21 cellular contexts compared by ENCODE assay signal in genomic region chr2:232361646-232362045, GRCh38. TPM values are rescaled to one million over a fixed set of nuclear protein-coding genes. Genes with fewer than 3 reads are reported as not detected.
DNase-seq lines count a peak whose midpoint lies in the region; ATAC-seq and TF ChIP-seq lines count a peak whose summit lies in the region.
"Had no signal": no experiment of that assay in that cellular context is flagged by ENCODE, and none has a peak within 500 bp of the region (broad histone marks: within the 10 kb centered on the region; RNA-seq: fewer than 3 reads in every experiment).

No MANE protein-coding gene starts in this region.

- no peak overlapping the region for H3K4me2 ChIP-seq in H9 (ENCODE audit: insufficient read depth, insufficient read length, low read length)
- H3K4me2 ChIP-seq: PC-9 had no signal

- no peaks in the 10 kb centered on the region for H3K36me3 Mint-ChIP-seq in activated naive CD8-positive, alpha-beta T cell treated with anti-CD3 and anti-CD28 coated beads, Interleukin-2, amount 10 ng/mL, durations not matched to agents 7 days and 5 days
- H3K36me3 Mint-ChIP-seq in activated naive CD8-positive, alpha-beta T cell treated with anti-CD3 and anti-CD28 coated beads, Interleukin-2, amount 50 U/mL, for 24 hours (ENCODE audit: low read depth): no peaks in the 10 kb centered on the region
- H3K36me3 Mint-ChIP-seq in HFFc6 (ENCODE audit: low read depth) (no peaks in the 10 kb centered on the region; the same call in 1 of the 2 replicates), WTC11 (no peaks in the 10 kb centered on the region), H9 (ENCODE audit: insufficient read depth in 1 of 3, low read depth in 3 of 3) (peaks cover 2 to 6% (median 2%) of the 10 kb centered on the region in 3 experiments; a peak in 4 of 7 replicates)
- H3K36me3 Mint-ChIP-seq: CD14-positive monocyte; CD8-positive, alpha-beta memory T cell had no signal

- peak; percentile 1 for DNase-seq in activated naive CD8-positive, alpha-beta T cell treated with anti-CD3 and anti-CD28 coated beads, Interleukin-2, amount 10 ng/mL, durations not matched to agents 7 days and 5 days
- DNase-seq in activated naive CD8-positive, alpha-beta T cell treated with anti-CD3 and anti-CD28 coated beads, Interleukin-2, amount 50 U/mL, for 24 hours: no peak
- DNase-seq in HFFc6 (no peak), WTC11 (ENCODE audit: low spot score) (peak; percentile 0), spleen (peak; percentile 3), NCI-H524 treated with DMSO at 0.1 percent for 48 hours (lab: John Stamatoyannopoulos, UW) (no peak), H9 (no peak)
- DNase-seq in stimulated activated CD4-positive, alpha-beta T cell treated with anti-CD3 and anti-CD28 coated beads, Interleukin-2, amount 100 ng/mL, for 48 hours: no peak
- DNase-seq: DMS153, DND-41, IMR-90, NCI-H1105, NCI-H446, NCI-H526, PC-9, Right ventricle myocardium superior had no signal

- H3K27me3 ChIP-seq in spleen (replicated peaks in 1 of 7): no peaks in the 10 kb centered on the region
- H3K27me3 ChIP-seq in H9 (ENCODE audit: insufficient read depth, low read length): no peaks in the 10 kb centered on the region

- H3K56ac ChIP-seq in H9 (ENCODE audit: insufficient read length, low read depth, low read length): no peak overlapping the region

- H3K36me3 ChIP-seq in spleen: no peaks in the 10 kb centered on the region

- no peak overlapping the region for H3K4me3 Mint-ChIP-seq in activated naive CD8-positive, alpha-beta T cell treated with anti-CD3 and anti-CD28 coated beads, Interleukin-2, amount 10 ng/mL, durations not matched to agents 7 days and 5 days
- no peak overlapping the region for H3K4me3 Mint-ChIP-seq in activated naive CD8-positive, alpha-beta T cell treated with anti-CD3 and anti-CD28 coated beads, Interleukin-2, amount 50 U/mL, for 24 hours
- H3K4me3 Mint-ChIP-seq in HFFc6 (peak overlapping the region; percentile 69; the same call in 1 of the 2 replicates), WTC11 (no peak overlapping the region), H9 (no peak overlapping the region)
- H3K4me3 Mint-ChIP-seq: CD14-positive monocyte; CD8-positive, alpha-beta memory T cell had no signal

- H2BK5ac ChIP-seq in H9 (ENCODE audit: insufficient read length, low read length): no peak overlapping the region

- no peak overlapping the region for H2BK120ac ChIP-seq in H9 (ENCODE audit: low read depth, low read length, poor library complexity, severe bottlenecking)

- no peak overlapping the region for H4K5ac ChIP-seq in H9 (ENCODE audit: insufficient read length, low read depth, low read length)

- H3K9me3 ChIP-seq in spleen (peaks cover 0 to 12% (median 6%) of the 10 kb centered on the region in 8 donors), H9 (ENCODE audit: control insufficient read depth, low read depth, low read length) (no peaks in the 10 kb centered on the region)

- H3K4ac ChIP-seq in H9 (ENCODE audit: low read depth, low read length): no peak overlapping the region

- H4K20me1 ChIP-seq in H9 (ENCODE audit: control insufficient read depth, insufficient read depth, insufficient read length): no peaks in the 10 kb centered on the region

- H3K27ac ChIP-seq in spleen (no peak overlapping the region), H9 (ENCODE audit: insufficient read length, low read depth, low read length) (no peak overlapping the region)
- H3K27ac ChIP-seq: PC-9 had no signal

- no peak overlapping the region for H4K91ac ChIP-seq in H9 (ENCODE audit: insufficient read length, low read depth, low read length)

- no peak overlapping the region for H2BK12ac ChIP-seq in H9 (ENCODE audit: insufficient read length, low read depth, low read length)

- no peak for TF ChIP-seq POLR2A in spleen (IDR thresholded peaks at IDR 0.05)

- no peak overlapping the region for H2AFZ ChIP-seq in H9 (ENCODE audit: low read length)
- H2AFZ ChIP-seq: PC-9 had no signal

- no peak overlapping the region for H3K9ac ChIP-seq in H9 (ENCODE audit: extremely low read depth, insufficient read length, low read length)
- H3K9ac ChIP-seq: KMS-11 had no signal

- POLR2A ChIA-PET in activated naive CD8-positive, alpha-beta T cell treated with anti-CD3 and anti-CD28 coated beads, Interleukin-2, amount 10 ng/mL, durations not matched to agents 7 days and 5 days (lab: Charles Lee): no interaction called here
- POLR2A ChIA-PET in WTC11 (lab: Charles Lee): no interaction called here

- H3K27ac Mint-ChIP-seq in activated naive CD8-positive, alpha-beta T cell treated with anti-CD3 and anti-CD28 coated beads, Interleukin-2, amount 10 ng/mL, durations not matched to agents 7 days and 5 days: no peak overlapping the region
- no peak overlapping the region for H3K27ac Mint-ChIP-seq in activated naive CD8-positive, alpha-beta T cell treated with anti-CD3 and anti-CD28 coated beads, Interleukin-2, amount 50 U/mL, for 24 hours
- H3K27ac Mint-ChIP-seq in HFFc6 (no peak overlapping the region), WTC11 (no peak overlapping the region), H9 (no peak overlapping the region)
- H3K27ac Mint-ChIP-seq: CD14-positive monocyte; CD8-positive, alpha-beta memory T cell had no signal

- no peaks in the 10 kb centered on the region for H3K23me2 ChIP-seq in H9 (ENCODE audit: insufficient read length, low read depth, low read length, poor library complexity, severe bottlenecking)

- H3K27me3 Mint-ChIP-seq in activated naive CD8-positive, alpha-beta T cell treated with anti-CD3 and anti-CD28 coated beads, Interleukin-2, amount 10 ng/mL, durations not matched to agents 7 days and 5 days: no peaks in the 10 kb centered on the region
- no peaks in the 10 kb centered on the region for H3K27me3 Mint-ChIP-seq in activated naive CD8-positive, alpha-beta T cell treated with anti-CD3 and anti-CD28 coated beads, Interleukin-2, amount 50 U/mL, for 24 hours
- H3K27me3 Mint-ChIP-seq in HFFc6 (ENCODE audit: insufficient read depth): peaks cover 8% of the 10 kb centered on the region
- peaks cover 4% of the 10 kb centered on the region for H3K27me3 Mint-ChIP-seq in WTC11 (ENCODE audit: low read depth)
- H3K27me3 Mint-ChIP-seq in H9 (ENCODE audit: low read depth): peaks cover 5% of the 10 kb centered on the region

- CTCF ChIA-PET in WTC11 (lab: Charles Lee): no interaction called here

- H3K14ac ChIP-seq in H9 (ENCODE audit: insufficient read depth, low read length): no peak overlapping the region

- H3K79me1 ChIP-seq in H9 (ENCODE audit: insufficient read depth, low read depth, low read length, poor library complexity, severe bottlenecking): no peaks in the 10 kb centered on the region

- H3T11ph ChIP-seq in H9 (ENCODE audit: low read length): no peak overlapping the region

- H3K23ac ChIP-seq in H9 (ENCODE audit: insufficient read length, low read depth, low read length): no peak overlapping the region

- intact Hi-C loops in spleen (cut with DNase I; ENCODE audit: low total_unique reads): no loop called here

- no peak overlapping the region for H4K8ac ChIP-seq in H9 (replicated peaks; ENCODE audit: insufficient read length, low read depth, low read length)

- H3K9me3 Mint-ChIP-seq in activated naive CD8-positive, alpha-beta T cell treated with anti-CD3 and anti-CD28 coated beads, Interleukin-2, amount 10 ng/mL, durations not matched to agents 7 days and 5 days: no peaks in the 10 kb centered on the region
- no peaks in the 10 kb centered on the region for H3K9me3 Mint-ChIP-seq in activated naive CD8-positive, alpha-beta T cell treated with anti-CD3 and anti-CD28 coated beads, Interleukin-2, amount 50 U/mL, for 24 hours
- H3K9me3 Mint-ChIP-seq in HFFc6: peaks cover under 1% of the 10 kb centered on the region
- H3K9me3 Mint-ChIP-seq in WTC11: peaks cover 11% of the 10 kb centered on the region; the same call in 1 of the 2 replicates
- H3K9me3 Mint-ChIP-seq in H9: peaks cover 3 to 5% of the 10 kb centered on the region in 2 experiments; a peak in 2 of 5 replicates

- no peak for TF ChIP-seq CTCF in HFFc6 (IDR thresholded peaks at IDR 0.05)
- no peak for TF ChIP-seq CTCF in WTC11 (IDR thresholded peaks at IDR 0.05)
- TF ChIP-seq CTCF in spleen (IDR thresholded peaks at IDR 0.05 in 8 of 11, conservative IDR thresholded peaks at IDR 0.05 in 3 of 11): no peak
- no peak for TF ChIP-seq CTCF in H9 (conservative IDR thresholded peaks at IDR 0.05)

- H3K4me1 ChIP-seq in spleen (peaks cover 4 to 18% (median 7%) of the 10 kb centered on the region in 6 donors), H9 (ENCODE audit: insufficient read depth, low read length) (peaks cover 3% of the 10 kb centered on the region; the same call in 1 of the 2 replicates)

- H2AK5ac ChIP-seq in H9 (ENCODE audit: insufficient read length, low read length): no peak overlapping the region

- H3K18ac ChIP-seq in H9 (ENCODE audit: insufficient read length, low read depth, low read length): no peak overlapping the region

- ATAC-seq in activated naive CD8-positive, alpha-beta T cell treated with anti-CD3 and anti-CD28 coated beads, Interleukin-2, amount 10 ng/mL, durations not matched to agents 7 days and 5 days (ENCODE audit: low read depth): no peak
- no peak for ATAC-seq in activated naive CD8-positive, alpha-beta T cell treated with anti-CD3 and anti-CD28 coated beads, Interleukin-2, amount 50 U/mL, for 24 hours
- no peak for ATAC-seq in WTC11

- WGBS in spleen, 5 donors: 88 to 96% (median 93%) methylated on average over 5 of the region's 5 CpGs
- no CpG with 5 or more reads among the region's 5 CpGs for WGBS in H9 (ENCODE audit: extremely low coverage, insufficient read length, low lambda C conversion rate)

- no peak overlapping the region for H2BK20ac ChIP-seq in H9 (ENCODE audit: low read depth, low read length, poor library complexity, severe bottlenecking)

- H3K79me2 ChIP-seq in H9 (ENCODE audit: insufficient read depth, low read length): no peaks in the 10 kb centered on the region

- no peak overlapping the region for H2BK15ac ChIP-seq in H9 (ENCODE audit: low read depth, low read length)

- no peak overlapping the region for H3K4me3 ChIP-seq in spleen
- H3K4me3 ChIP-seq: PC-9 had no signal

- H3K4me1 Mint-ChIP-seq in activated naive CD8-positive, alpha-beta T cell treated with anti-CD3 and anti-CD28 coated beads, Interleukin-2, amount 10 ng/mL, durations not matched to agents 7 days and 5 days: peaks cover 19% of the 10 kb centered on the region
- H3K4me1 Mint-ChIP-seq in activated naive CD8-positive, alpha-beta T cell treated with anti-CD3 and anti-CD28 coated beads, Interleukin-2, amount 50 U/mL, for 24 hours: peaks cover 22% of the 10 kb centered on the region
- H3K4me1 Mint-ChIP-seq in HFFc6 (ENCODE audit: low read depth) (peaks cover 16% of the 10 kb centered on the region), WTC11 (peaks cover 11% of the 10 kb centered on the region), H9 (peaks cover 11 to 19% of the 10 kb centered on the region in 2 experiments)

RNA-seq across cellular contexts. Expression of gene ALPP, which starts 16.9 kb away (rescaled TPM):
- not detected for total RNA-seq in activated naive CD8-positive, alpha-beta T cell treated with anti-CD3 and anti-CD28 coated beads, Interleukin-2, amount 10 ng/mL, durations not matched to agents 7 days and 5 days
- total RNA-seq in HFFc6 (2021; fragmentation: NEBNext Ultra II Directional; extraction: Animal tissue kit (Norgen Biotek cat#: 25700)): not detected
- total RNA-seq in WTC11 (2021) (0.14 to 0.20 TPM (median 0.14 TPM) in 3 replicates), spleen (not detected), H9 (2021) (0.15 and 0.20 TPM in 2 replicates)
- not detected for polyA plus RNA-seq in spleen
- total RNA-seq: CD8-positive, alpha-beta memory T cell; IMR-90; Right ventricle myocardium superior; RPMI7951; T-helper 1 cell treated with Interleukin-12 subunit alpha and Interleukin-12 subunit beta and Interleukin-4 antibody, amounts not matched to agents 30 ng/mL and 1 ng/mL, for 36 hours had no signal
- polyA plus RNA-seq: CD14-positive monocyte; CD8-positive, alpha-beta memory T cell; IMR-90 had no signal

RNA-seq across cellular contexts. Expression of gene ALPG, which starts 45.0 kb away (rescaled TPM):
- total RNA-seq in activated naive CD8-positive, alpha-beta T cell treated with anti-CD3 and anti-CD28 coated beads, Interleukin-2, amount 10 ng/mL, durations not matched to agents 7 days and 5 days: not detected
- not detected for total RNA-seq in HFFc6 (2021; fragmentation: NEBNext Ultra II Directional; extraction: Animal tissue kit (Norgen Biotek cat#: 25700))
- total RNA-seq in WTC11 (2021) (0.94 to 1.3 TPM (median 1.2 TPM) in 3 replicates), spleen (not detected), H9 (2021) (1.3 and 1.4 TPM in 2 replicates)
- not detected for polyA plus RNA-seq in spleen
- total RNA-seq: CD8-positive, alpha-beta memory T cell; IMR-90; Right ventricle myocardium superior; RPMI7951; T-helper 1 cell treated with Interleukin-12 subunit alpha and Interleukin-12 subunit beta and Interleukin-4 antibody, amounts not matched to agents 30 ng/mL and 1 ng/mL, for 36 hours had no signal
- polyA plus RNA-seq: CD14-positive monocyte; CD8-positive, alpha-beta memory T cell; IMR-90 had no signal

Comparison
In these comparisons a context has a peak if more than half of its experiments do, and no peak if none do; other contexts are left out.
1. DNase-seq: peak in activated naive CD8-positive, alpha-beta T cell treated with anti-CD3 and anti-CD28 coated beads, Interleukin-2, amount 10 ng/mL, durations not matched to agents 7 days and 5 days (single experiment), WTC11 (single experiment) and spleen (single experiment); none in activated naive CD8-positive, alpha-beta T cell treated with anti-CD3 and anti-CD28 coated beads, Interleukin-2, amount 50 U/mL, for 24 hours (single experiment), HFFc6 (single experiment), stimulated activated CD4-positive, alpha-beta T cell treated with anti-CD3 and anti-CD28 coated beads, Interleukin-2, amount 100 ng/mL, for 48 hours (0 of 2), NCI-H524 treated with DMSO at 0.1 percent for 48 hours (single experiment) and H9 (single experiment).